Comparison of ENCODE assay signal across 8 cellular contexts in genomic region chr4:82431026-82431745, GRCh38. TPM values are rescaled to one million over a fixed set of nuclear protein-coding genes. Genes with fewer than 3 reads are reported as not detected.
DNase-seq lines count a peak whose midpoint lies in the region; ATAC-seq, FAIRE-seq and TF ChIP-seq lines count a peak whose summit lies in the region.

No MANE protein-coding gene starts in this region.

- no CpG with 5 or more reads among the region's 31 CpGs for WGBS in iPS DF 6.9 (ENCODE audit: insufficient coverage, insufficient read length)
- 3 to 4% (median 4%) methylated on average over 30 to 31 of the region's 31 CpGs for WGBS in small intestine, 3 donors

- peak overlapping the region; percentile 98 for H3K4me3 Mint-ChIP-seq in activated naive CD8-positive, alpha-beta T cell treated with anti-CD3 and anti-CD28 coated beads, Interleukin-2, amount 10 ng/mL, durations not matched to agents 7 days and 5 days

- DNase-seq in AG08395 (ENCODE audit: low spot score) (peak; percentile 10), iPS DF 6.9 (ENCODE audit: low read depth, low spot score) (no peak), small intestine (peak; percentile 65), D721Med (ENCODE audit: insufficient read length, low spot score) (no peak), ecto neural progenitor cell (ENCODE audit: low spot score) (no peak)
- DNase-seq in activated naive CD8-positive, alpha-beta T cell treated with anti-CD3 and anti-CD28 coated beads, Interleukin-2, amount 10 ng/mL, durations not matched to agents 7 days and 5 days = peak; percentile 53

- peak; percentile 0 for ATAC-seq in GM19035 (IDR thresholded peaks at IDR 0.05; ENCODE audit: unreplicated experiment)
- no peak for ATAC-seq in activated naive CD8-positive, alpha-beta T cell treated with anti-CD3 and anti-CD28 coated beads, Interleukin-2, amount 10 ng/mL, durations not matched to agents 7 days and 5 days (ENCODE audit: low read depth)

- no peak for TF ChIP-seq CTCF in OCI-LY1 (IDR thresholded peaks at IDR 0.05; ENCODE audit: low read length)
- no peak for TF ChIP-seq CTCF in D721Med (IDR thresholded peaks at IDR 0.05; ENCODE audit: insufficient read depth, missing control alignments)

- peaks cover 76% of the 10 kb centered on the region for H3K79me2 ChIP-seq in OCI-LY1 (ENCODE audit: insufficient read depth, low read length)

- peak overlapping the region; percentile 86 for H3K4me2 ChIP-seq in OCI-LY1 (ENCODE audit: low read length)

- POLR2A ChIA-PET in activated naive CD8-positive, alpha-beta T cell treated with anti-CD3 and anti-CD28 coated beads, Interleukin-2, amount 10 ng/mL, durations not matched to agents 7 days and 5 days (lab: Charles Lee) = interaction anchor here (5.5 kb wide), 1 partner anchor 56 kb away, joined by 95 read pairs; the partner anchor contains the start of gene HNRNPD

- peaks cover 56% of the 10 kb centered on the region for H3K36me3 Mint-ChIP-seq in activated naive CD8-positive, alpha-beta T cell treated with anti-CD3 and anti-CD28 coated beads, Interleukin-2, amount 10 ng/mL, durations not matched to agents 7 days and 5 days

- H2AFZ ChIP-seq in OCI-LY1 (ENCODE audit: low read length) = no peak overlapping the region

- peak overlapping the region; percentile 75 for H3K27ac ChIP-seq in OCI-LY1 (ENCODE audit: low read depth, low read length, poor library complexity, severe bottlenecking)
- H3K27ac ChIP-seq in iPS DF 6.9 (ENCODE audit: low read length) = no peak overlapping the region
- H3K27ac ChIP-seq in small intestine (ENCODE audit: low read depth in 1 of 2, low read length in 1 of 2) = peak overlapping the region; percentile 96 to 97

- H3K4me1 ChIP-seq in OCI-LY1 (ENCODE audit: insufficient read depth, low read length, severe bottlenecking) (peaks cover 39% of the 10 kb centered on the region), iPS DF 6.9 (ENCODE audit: control insufficient read depth, insufficient read depth, low read length) (no peaks in the 10 kb centered on the region), small intestine (ENCODE audit: control insufficient read depth in 2 of 2, insufficient read depth in 1 of 2, low read depth in 1 of 2, low read length in 1 of 2) (peaks cover 0 to 7% of the 10 kb centered on the region in 2 donors)

- H4K20me1 ChIP-seq in OCI-LY1 (ENCODE audit: insufficient read depth, low read length) = peaks cover 17% of the 10 kb centered on the region

- H3K27me3 ChIP-seq in OCI-LY1 (ENCODE audit: insufficient read depth, low read length) = no peaks in the 10 kb centered on the region
- no peaks in the 10 kb centered on the region for H3K27me3 ChIP-seq in iPS DF 6.9 (ENCODE audit: control insufficient read depth, insufficient read depth, low read length)
- H3K27me3 ChIP-seq in small intestine (ENCODE audit: control insufficient read depth in 2 of 2, insufficient read depth in 2 of 2, low read length in 2 of 2) = no peaks in the 10 kb centered on the region

- no peaks in the 10 kb centered on the region for H3K9me2 ChIP-seq in OCI-LY1 (ENCODE audit: low read depth, low read length)

- FAIRE-seq in small intestine (lab: Jason Lieb, UNC) = no peak
- no peak for FAIRE-seq in D721Med (lab: Jason Lieb, UNC)

- H3K4me3 ChIP-seq in OCI-LY1 (ENCODE audit: low read depth, low read length, poor library complexity, severe bottlenecking) = peak overlapping the region; percentile 99
- H3K4me3 ChIP-seq in iPS DF 6.9 (ENCODE audit: low read length) = peak overlapping the region; percentile 97
- H3K4me3 ChIP-seq in small intestine (ENCODE audit: low read depth in 1 of 2, low read length in 2 of 2) = peak overlapping the region; percentile 75 to 98

- H3F3A ChIP-seq in OCI-LY1 (ENCODE audit: insufficient read depth, low read length) = peaks cover 7% of the 10 kb centered on the region; the same call in 1 of the 2 replicates

- peaks cover 58% of the 10 kb centered on the region for H3K36me3 ChIP-seq in OCI-LY1 (ENCODE audit: insufficient read depth, low read length)
- H3K36me3 ChIP-seq in iPS DF 6.9 (ENCODE audit: control insufficient read depth, insufficient read depth, low read length) = peaks cover 5% of the 10 kb centered on the region; the same call in 1 of the 2 replicates
- H3K36me3 ChIP-seq in small intestine (ENCODE audit: control insufficient read depth in 2 of 2, insufficient read depth in 2 of 2, low read length in 2 of 2) = peaks cover 3 to 9% of the 10 kb centered on the region in 2 donors

- H3K9me3 ChIP-seq in OCI-LY1 (ENCODE audit: low read length) (no peaks in the 10 kb centered on the region), iPS DF 6.9 (ENCODE audit: control insufficient read depth, insufficient read depth, low read length) (no peaks in the 10 kb centered on the region), small intestine (ENCODE audit: control insufficient read depth, low read depth) (no peaks in the 10 kb centered on the region)

- H3K9ac ChIP-seq in OCI-LY1 (ENCODE audit: low read length) = peak overlapping the region; percentile 99

- H3K4me1 Mint-ChIP-seq in activated naive CD8-positive, alpha-beta T cell treated with anti-CD3 and anti-CD28 coated beads, Interleukin-2, amount 10 ng/mL, durations not matched to agents 7 days and 5 days = peaks cover 55% of the 10 kb centered on the region

- peak overlapping the region; percentile 92 for H3K27ac Mint-ChIP-seq in activated naive CD8-positive, alpha-beta T cell treated with anti-CD3 and anti-CD28 coated beads, Interleukin-2, amount 10 ng/mL, durations not matched to agents 7 days and 5 days

- H3K9me3 Mint-ChIP-seq in activated naive CD8-positive, alpha-beta T cell treated with anti-CD3 and anti-CD28 coated beads, Interleukin-2, amount 10 ng/mL, durations not matched to agents 7 days and 5 days = no peaks in the 10 kb centered on the region

- H3K27me3 Mint-ChIP-seq in activated naive CD8-positive, alpha-beta T cell treated with anti-CD3 and anti-CD28 coated beads, Interleukin-2, amount 10 ng/mL, durations not matched to agents 7 days and 5 days = no peaks in the 10 kb centered on the region

RNA-seq across cellular contexts. Expression of gene ENOPH1, which starts 0.8 kb away (rescaled TPM):
- 10 to 100 TPM; 36.3 to 37.6 TPM for total RNA-seq in activated naive CD8-positive, alpha-beta T cell treated with anti-CD3 and anti-CD28 coated beads, Interleukin-2, amount 10 ng/mL, durations not matched to agents 7 days and 5 days
- polyA plus RNA-seq in small intestine = 10 to 100 TPM; 25.3 to 45.1 (median 30.3) TPM

RNA-seq across cellular contexts. Expression of gene HNRNPDL, which starts 0.9 kb away (rescaled TPM):
- total RNA-seq in activated naive CD8-positive, alpha-beta T cell treated with anti-CD3 and anti-CD28 coated beads, Interleukin-2, amount 10 ng/mL, durations not matched to agents 7 days and 5 days = 100 to 1,000 TPM; 319 to 331 TPM
- 100 to 1,000 TPM in 2 of 3 donors, 10 to 100 TPM in 1; 96.6 to 206 (median 111) TPM for polyA plus RNA-seq in small intestine

RNA-seq across cellular contexts. Expression of gene HNRNPD, which starts 57.4 kb away (rescaled TPM):
- total RNA-seq in activated naive CD8-positive, alpha-beta T cell treated with anti-CD3 and anti-CD28 coated beads, Interleukin-2, amount 10 ng/mL, durations not matched to agents 7 days and 5 days = 100 to 1,000 TPM; 356 to 360 TPM
- polyA plus RNA-seq in small intestine = 100 to 1,000 TPM; 122 to 212 (median 129) TPM

Comparison
In these comparisons a context has a peak if more than half of its experiments do, and no peak if none do; other contexts are left out.
1. DNase-seq: peak in AG08395 (single experiment), activated naive CD8-positive, alpha-beta T cell treated with anti-CD3 and anti-CD28 coated beads, Interleukin-2, amount 10 ng/mL, durations not matched to agents 7 days and 5 days (single experiment) and small intestine (single experiment); none in iPS DF 6.9 (single experiment), D721Med (single experiment) and ecto neural progenitor cell (single experiment).
2. Peak in every context shown above with its lines, with median percentiles within 50 percentile points of each other: H3K4me3 ChIP-seq.